In the genomic region with DNA sequence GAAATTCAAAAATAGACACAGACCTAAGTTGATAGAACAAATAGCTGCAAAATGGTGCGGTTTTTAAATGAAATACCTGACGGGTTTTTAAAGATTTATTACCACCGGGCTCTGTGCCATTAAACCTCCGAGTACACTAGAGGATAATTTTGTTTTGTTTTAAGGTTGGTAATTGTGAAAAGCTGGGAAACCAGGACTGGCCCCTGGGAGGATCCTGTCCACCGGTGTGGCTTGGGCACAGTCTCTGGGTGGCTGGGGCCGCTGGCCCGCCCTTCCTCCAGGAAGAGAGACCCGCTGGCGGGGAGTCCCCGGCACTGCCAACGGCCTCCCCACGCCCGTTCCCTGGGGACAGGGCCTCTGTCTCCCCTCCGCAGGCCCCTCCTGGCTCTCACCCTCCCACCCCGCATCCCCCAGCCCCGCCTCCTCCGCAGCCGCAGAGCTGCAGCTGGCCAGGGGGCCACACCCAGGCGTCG, we compare ENCODE assay signal across 8 cellular contexts. TPM values are rescaled to one million over a fixed set of nuclear protein-coding genes. Genes with fewer than 3 reads are reported as not detected.
A peak's percentile ranks its signal among the peaks of the same experiment; 100 is the strongest.
DNase-seq lines count a peak whose midpoint lies in the region; ATAC-seq and TF ChIP-seq lines count a peak whose summit lies in the region.

No MANE protein-coding gene starts in this region.

- H3K4me3 ChIP-seq in esophagus muscularis mucosa: peak overlapping the region; percentile 58 to 67 (median 60)
- H3K4me3 ChIP-seq in trophoblast cell (ENCODE audit: low read depth, low read length): no peak overlapping the region

- H4K8ac ChIP-seq in trophoblast cell (ENCODE audit: low read depth, low read length): no peak overlapping the region

- H3K27ac ChIP-seq in esophagus muscularis mucosa (replicated peaks in 1 of 4) (peak overlapping the region; percentile 53 to 68 (median 59)), trophoblast cell (ENCODE audit: low read depth, low read length) (no peak overlapping the region)

- H3K79me1 ChIP-seq in trophoblast cell (ENCODE audit: low read length): no peaks in the 10 kb centered on the region

- H3K36me3 Mint-ChIP-seq in activated T-cell treated with anti-CD3 and anti-CD28 coated beads, Interleukin-2, amount 50 U/mL, for 4 hours (ENCODE audit: insufficient read depth): no peaks in the 10 kb centered on the region

- H2AK5ac ChIP-seq in trophoblast cell (ENCODE audit: low read length): no peak overlapping the region

- intact Hi-C loops in esophagus muscularis mucosa (cut with DNase I): no loop called here

- no peak for TF ChIP-seq POLR2A in esophagus muscularis mucosa (IDR thresholded peaks at IDR 0.05; ENCODE audit: low read depth)

- no peaks in the 10 kb centered on the region for H3K79me2 ChIP-seq in trophoblast cell (ENCODE audit: control insufficient read depth, insufficient read depth, low read length, poor library complexity)

- H4K12ac ChIP-seq in trophoblast cell (ENCODE audit: low read depth, low read length): no peak overlapping the region

- peak overlapping the region; percentile 54 for H3K4me2 ChIP-seq in trophoblast cell (ENCODE audit: low read length)

- no peak for DNase-seq in activated T-cell treated with anti-CD3 and anti-CD28 coated beads, Interleukin-2, amount 50 U/mL, for 4 hours
- DNase-seq in activated T-cell treated with anti-CD3 and anti-CD28 coated beads, Interleukin-2, amount 50 U/mL, for 1 hour: no peak
- peak; percentile 69 for DNase-seq in RPMI7951 (ENCODE audit: low read depth)
- DNase-seq in esophagus muscularis mucosa (ENCODE audit: extremely low spot score): no peak
- peak in 1 of 2 donors; percentile 17 for DNase-seq in trophoblast cell
- no peak for DNase-seq in foreskin melanocyte
- DNase-seq in stimulated activated CD4-positive, alpha-beta T cell treated with anti-CD3 and anti-CD28 coated beads, Interleukin-2, amount 100 ng/mL, for 24 hours: no peak

- no peak overlapping the region for H3K4ac ChIP-seq in trophoblast cell (ENCODE audit: low read depth, low read length)

- H4K91ac ChIP-seq in trophoblast cell (ENCODE audit: low read depth, low read length): no peak overlapping the region

- H3K14ac ChIP-seq in trophoblast cell (ENCODE audit: low read length): no peak overlapping the region

- H3K23ac ChIP-seq in trophoblast cell (ENCODE audit: low read length): no peak overlapping the region

- peaks cover 15% of the 10 kb centered on the region for H3K27me3 Mint-ChIP-seq in activated T-cell treated with anti-CD3 and anti-CD28 coated beads, Interleukin-2, amount 50 U/mL, for 4 hours (ENCODE audit: low read depth)

- ATAC-seq in activated T-cell treated with anti-CD3 and anti-CD28 coated beads, Interleukin-2, amount 50 U/mL, for 4 hours: peak; percentile 26 to 35
- ATAC-seq in HG02973 (IDR thresholded peaks at IDR 0.05; ENCODE audit: unreplicated experiment): peak; percentile 25

- H2BK120ac ChIP-seq in trophoblast cell (ENCODE audit: insufficient read depth, low read length, poor library complexity): no peak overlapping the region

- no peak for TF ChIP-seq EP300 in esophagus muscularis mucosa (IDR thresholded peaks at IDR 0.05)

- H3K18ac ChIP-seq in trophoblast cell (ENCODE audit: low read length): no peak overlapping the region

- H3K9me3 Mint-ChIP-seq in activated T-cell treated with anti-CD3 and anti-CD28 coated beads, Interleukin-2, amount 50 U/mL, for 4 hours: no peaks in the 10 kb centered on the region

- peaks cover 0 to 14% (median 0%) of the 10 kb centered on the region in 4 donors for H3K27me3 ChIP-seq in esophagus muscularis mucosa
- peaks cover 51% of the 10 kb centered on the region for H3K27me3 ChIP-seq in trophoblast cell (ENCODE audit: insufficient read depth, low read length)

- peak overlapping the region; percentile 39 for H3K4me3 Mint-ChIP-seq in activated T-cell treated with anti-CD3 and anti-CD28 coated beads, Interleukin-2, amount 50 U/mL, for 4 hours

- H2BK12ac ChIP-seq in trophoblast cell (ENCODE audit: low read length): no peak overlapping the region

- peaks cover 11% of the 10 kb centered on the region for H3K4me1 Mint-ChIP-seq in activated T-cell treated with anti-CD3 and anti-CD28 coated beads, Interleukin-2, amount 50 U/mL, for 4 hours (ENCODE audit: low read depth)

- peaks cover 23 to 59% (median 32%) of the 10 kb centered on the region in 4 donors for H3K4me1 ChIP-seq in esophagus muscularis mucosa
- H3K4me1 ChIP-seq in trophoblast cell (ENCODE audit: control insufficient read depth in 1 of 2, insufficient read depth in 2 of 2, low read length in 2 of 2): peaks cover 6 to 14% of the 10 kb centered on the region in 2 experiments

- H3K9ac ChIP-seq in trophoblast cell (ENCODE audit: low read length): no peak overlapping the region

- TF ChIP-seq CTCF in esophagus muscularis mucosa (IDR thresholded peaks at IDR 0.05): no peak

- no peak overlapping the region for H2BK5ac ChIP-seq in trophoblast cell (ENCODE audit: low read depth, low read length, poor library complexity)

- no peaks in the 10 kb centered on the region for H3K9me3 ChIP-seq in esophagus muscularis mucosa
- peaks cover 2% of the 10 kb centered on the region for H3K9me3 ChIP-seq in trophoblast cell (ENCODE audit: insufficient read depth, low read depth, low read length)

- 9% methylated on average over 8 of the region's 20 CpGs for WGBS in esophagus muscularis mucosa
- WGBS in trophoblast cell (ENCODE audit: extremely low coverage, insufficient coverage, insufficient read length): no CpG with 5 or more reads among the region's 20 CpGs

- H2AFZ ChIP-seq in trophoblast cell (ENCODE audit: insufficient read depth, low read length, poor library complexity): no peak overlapping the region

- H3K36me3 ChIP-seq in esophagus muscularis mucosa (no peaks in the 10 kb centered on the region), trophoblast cell (ENCODE audit: control insufficient read depth in 1 of 2, insufficient read depth in 2 of 2, low read length in 2 of 2) (no peaks in the 10 kb centered on the region)

RNA-seq across cellular contexts. Expression of a gene that starts 13.8 kb away (rescaled TPM):
- total RNA-seq in activated T-cell treated with anti-CD3 and anti-CD28 coated beads, Interleukin-2, amount 50 U/mL, for 4 hours: not detected
- total RNA-seq in RPMI7951 (2014; rRNA removed; shearing (Covaris generic)): under 0.01 TPM in 1 of 2 replicates, not detected in the other
- 1 to 10 TPM in 2 of 4 donors, under 1 TPM in 2; 0.80 to 3.8 (median 1.00) TPM for total RNA-seq in esophagus muscularis mucosa
- 0.10 TPM in 2 replicates for polyA plus RNA-seq in trophoblast cell (2013)

RNA-seq across cellular contexts. Expression of a gene that starts 37.8 kb away (rescaled TPM):
- not detected for total RNA-seq in activated T-cell treated with anti-CD3 and anti-CD28 coated beads, Interleukin-2, amount 50 U/mL, for 4 hours
- total RNA-seq in RPMI7951 (2014; rRNA removed; shearing (Covaris generic)): not detected in 2 replicates
- under 1 TPM in 1 of 4 donors, not detected in 3; 0.57 TPM for total RNA-seq in esophagus muscularis mucosa
- 0.22 TPM in 2 replicates for polyA plus RNA-seq in trophoblast cell (2013)

RNA-seq across cellular contexts. Expression of a gene that starts 37.8 kb away (rescaled TPM):
- not detected for total RNA-seq in activated T-cell treated with anti-CD3 and anti-CD28 coated beads, Interleukin-2, amount 50 U/mL, for 4 hours
- total RNA-seq in RPMI7951 (2014; rRNA removed; shearing (Covaris generic)): not detected in 2 replicates
- not detected for total RNA-seq in esophagus muscularis mucosa
- polyA plus RNA-seq in trophoblast cell (2013): not detected in 2 replicates
